3 cellular contexts compared by ENCODE assay signal in genomic region chr1:20143734-20144565, GRCh38.
TF ChIP-seq lines count a peak whose summit lies in the region.

No MANE protein-coding gene starts in this region.

TF ChIP-seq in K562, 482 proteins besides CTCF, POLR2A, EP300 and RAD21:
- TF ChIP-seq SETDB1 (IDR thresholded peaks at IDR 0.05; ENCODE audit: low read length) (no peak), BCOR (IDR thresholded peaks at IDR 0.05) (peak; percentile 37; the same call in 1 of the 2 replicates), MAFK (IDR thresholded peaks at IDR 0.05; ENCODE audit: low read length) (no peak), ZFP36 (IDR thresholded peaks at IDR 0.05; ENCODE audit: low read depth, low read length, partially characterized antibody) (peak; percentile 45)

TF ChIP-seq in HepG2, 621 proteins besides CTCF, POLR2A, EP300 and RAD21 (continues in another document):
- TF ChIP-seq ZNF629 (CRISPR knock-in tag; conservative IDR thresholded peaks at IDR 0.05) (no peak), STAT6 (CRISPR knock-in tag; IDR thresholded peaks at IDR 0.05; ENCODE audit: borderline replicate concordance) (no peak), ZNF687 (CRISPR knock-in tag; IDR thresholded peaks at IDR 0.05) (peak; percentile 38), ZNF354B (CRISPR knock-in tag; IDR thresholded peaks at IDR 0.05) (no peak), DBP (CRISPR knock-in tag; IDR thresholded peaks at IDR 0.05; ENCODE audit: not compliant biosample characterization) (no peak), THAP7 (CRISPR knock-in tag; IDR thresholded peaks at IDR 0.05) (no peak)

TF ChIP-seq in WTC11, 78 proteins besides CTCF, POLR2A, EP300 and RAD21:
- TF ChIP-seq TEAD1 (CRISPR knock-in tag; IDR thresholded peaks at IDR 0.05) (no peak), TCF7 (CRISPR knock-in tag; IDR thresholded peaks at IDR 0.05; ENCODE audit: low read depth) (no peak), CDX4 (CRISPR knock-in tag; IDR thresholded peaks at IDR 0.05; ENCODE audit: borderline replicate concordance) (no peak), RORB (CRISPR knock-in tag; IDR thresholded peaks at IDR 0.05) (no peak), ZNF425 (CRISPR knock-in tag; conservative IDR thresholded peaks at IDR 0.05) (no peak), ZNF416 (CRISPR knock-in tag; IDR thresholded peaks at IDR 0.05) (no peak), SMAD3 (CRISPR knock-in tag; IDR thresholded peaks at IDR 0.05; ENCODE audit: borderline replicate concordance) (no peak), NFATC4 (CRISPR knock-in tag; IDR thresholded peaks at IDR 0.05) (no peak), SP1 (CRISPR knock-in tag; conservative IDR thresholded peaks at IDR 0.05) (no peak), ATF2 (CRISPR knock-in tag; IDR thresholded peaks at IDR 0.05; ENCODE audit: borderline replicate concordance, low read depth) (no peak), FOXJ3 (CRISPR knock-in tag; IDR thresholded peaks at IDR 0.05; ENCODE audit: borderline replicate concordance) (no peak), ZNF232 (CRISPR knock-in tag; IDR thresholded peaks at IDR 0.05) (no peak)
